In the genomic region with DNA sequence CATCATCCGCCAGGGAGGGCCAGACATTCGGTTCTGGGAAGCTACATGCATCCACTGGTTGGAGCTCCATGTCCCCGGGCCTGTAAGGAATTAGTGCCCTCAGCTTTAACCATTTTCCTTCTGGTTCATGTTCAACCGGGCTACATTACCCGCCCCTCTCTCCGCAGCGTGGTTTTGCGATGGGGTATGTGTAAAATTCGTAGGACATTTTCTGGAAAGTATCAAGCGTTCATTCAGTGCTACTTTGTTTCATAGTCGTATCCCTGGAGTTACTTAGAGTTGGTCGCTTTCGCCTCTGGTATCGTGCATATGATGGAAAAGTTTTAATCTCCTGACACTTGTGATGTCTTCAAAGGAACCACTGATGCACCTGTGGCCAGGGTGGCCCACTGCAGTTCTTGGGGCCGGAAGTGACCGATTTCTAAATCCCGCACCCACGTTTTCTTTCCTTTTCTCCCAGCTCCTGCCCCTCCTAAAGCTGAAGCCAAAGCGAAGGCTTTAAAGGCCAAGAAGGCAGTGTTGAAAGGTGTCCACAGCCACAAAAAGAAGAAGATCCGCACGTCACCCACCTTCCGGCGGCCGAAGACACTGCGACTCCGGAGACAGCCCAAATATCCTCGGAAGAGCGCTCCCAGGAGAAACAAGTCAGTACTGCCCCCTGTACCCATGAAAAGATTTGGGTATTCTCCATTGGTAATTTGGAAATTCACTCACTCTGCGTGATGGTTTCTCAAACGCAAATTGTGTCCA, we compare ENCODE assay signal across 8 cellular contexts. TPM values are rescaled to one million over a fixed set of nuclear protein-coding genes. Genes with fewer than 3 reads are reported as not detected.
DNase-seq lines count a peak whose midpoint lies in the region; ATAC-seq, FAIRE-seq and TF ChIP-seq lines count a peak whose summit lies in the region.

No MANE protein-coding gene starts in this region.

- H3K56ac ChIP-seq in H1 (replicated peaks; ENCODE audit: insufficient read length, low read depth, low read length): peak overlapping the region; percentile 79

- TF ChIP-seq CTCF in SU-DHL-6 (IDR thresholded peaks at IDR 0.05; ENCODE audit: insufficient read depth, low read length, poor library complexity, severe bottlenecking): no peak
- peak in 1 of 3 experiments; percentile 29; a peak in 1 of 4 replicates for TF ChIP-seq CTCF in H1 (IDR thresholded peaks at IDR 0.05; ENCODE audit: control extremely low read depth in 1 of 3, insufficient read depth in 1 of 3, low read depth in 1 of 3, low read length in 3 of 3)
- TF ChIP-seq CTCF in neutrophil (IDR thresholded peaks at IDR 0.05): no peak

- peaks cover 10% of the 10 kb centered on the region; the same call in 1 of the 2 replicates for H3K79me1 ChIP-seq in H1 (ENCODE audit: low read depth, low read length)

- no peak overlapping the region for H2AFZ ChIP-seq in SU-DHL-6 (ENCODE audit: low read depth, low read length, severe bottlenecking)
- H2AFZ ChIP-seq in H1 (ENCODE audit: low read length): no peak overlapping the region

- DNase-seq in NCI-H2029 (lab: John Stamatoyannopoulos, UW) (peak; percentile 9), NCI-H2029 treated with DMSO at 0.1 percent for 48 hours (lab: John Stamatoyannopoulos, UW) (no peak), H1 (ENCODE audit: low read depth in 1 of 2, low spot score in 2 of 2) (no peak), hepatic stellate cell (ENCODE audit: low spot score) (no peak), left lobe of liver (ENCODE audit: low spot score) (no peak)

- H2BK15ac ChIP-seq in H1 (ENCODE audit: low read length): no peak overlapping the region

- H3K4ac ChIP-seq in H1 (replicated peaks; ENCODE audit: insufficient read length, low read depth, low read length): peak overlapping the region; percentile 100

- TF ChIP-seq POLR2A in H1 (IDR thresholded peaks at IDR 0.05; ENCODE audit: control extremely low read depth in 1 of 2, low read depth in 2 of 2, low read length in 2 of 2): peak in 1 of 2 experiments; percentile 32; a peak in 1 of 3 replicates

- no peaks in the 10 kb centered on the region for H3K27me3 ChIP-seq in SU-DHL-6 (ENCODE audit: low read length)
- H3K27me3 ChIP-seq in H1 (replicated peaks in 1 of 4; ENCODE audit: control insufficient read depth in 3 of 4, extremely low read depth in 1 of 4, insufficient read depth in 3 of 4, low read length in 3 of 4): no peaks in the 10 kb centered on the region
- H3K27me3 ChIP-seq in neutrophil: peaks cover 39% of the 10 kb centered on the region

- H2BK12ac ChIP-seq in H1 (ENCODE audit: low read depth, low read length): peak overlapping the region; percentile 55; the same call in 1 of the 2 replicates

- H2AK5ac ChIP-seq in H1 (ENCODE audit: low read depth, low read length): peak overlapping the region; percentile 97

- peak overlapping the region; percentile 97 for H3K4me2 ChIP-seq in SU-DHL-6 (ENCODE audit: low read depth, low read length, poor library complexity, severe bottlenecking)
- peak overlapping the region; percentile 87 to 99 for H3K4me2 ChIP-seq in H1 (ENCODE audit: insufficient read depth in 1 of 2, low read depth in 2 of 2, low read length in 2 of 2)

- no peak for TF ChIP-seq EP300 in H1 (IDR thresholded peaks at IDR 0.05; ENCODE audit: borderline replicate concordance in 1 of 2, low read depth in 2 of 2, low read length in 2 of 2)

- H3K27ac ChIP-seq in SU-DHL-6 (ENCODE audit: low read depth, low read length) (peak overlapping the region; percentile 100), H1 (ENCODE audit: low read depth, low read length) (peak overlapping the region; percentile 96), neutrophil (peak overlapping the region; percentile 80)

- H4K20me1 ChIP-seq in SU-DHL-6 (ENCODE audit: low read depth, low read length): 0 out of 2 replicates have a peak, but pooled peaks cover 4% of the 10 kb centered on the region
- H4K20me1 ChIP-seq in H1 (replicated peaks in 1 of 2; ENCODE audit: control insufficient read depth in 1 of 2, insufficient read depth in 2 of 2, low read length in 2 of 2): peaks cover 6 to 24% of the 10 kb centered on the region in 2 experiments

- H4K5ac ChIP-seq in H1 (ENCODE audit: insufficient read length, low read depth, low read length): peak overlapping the region; percentile 82

- peak overlapping the region; percentile 99 for H2BK5ac ChIP-seq in H1 (ENCODE audit: low read depth, low read length)

- no peak overlapping the region for H2BK20ac ChIP-seq in H1 (ENCODE audit: low read length)

- peaks cover 23% of the 10 kb centered on the region for H3K23me2 ChIP-seq in H1 (ENCODE audit: low read depth, low read length)

- no peaks in the 10 kb centered on the region for H3K9me2 ChIP-seq in SU-DHL-6 (replicated peaks; ENCODE audit: insufficient read depth, low read length)

- peaks cover 39% of the 10 kb centered on the region for H3K79me2 ChIP-seq in SU-DHL-6 (ENCODE audit: insufficient read depth, low read length)
- peaks cover 7 to 55% of the 10 kb centered on the region in 2 experiments for H3K79me2 ChIP-seq in H1 (ENCODE audit: control insufficient read depth in 1 of 2, insufficient read depth in 2 of 2, low read length in 2 of 2)

- peak overlapping the region; percentile 88 for H4K91ac ChIP-seq in H1 (replicated peaks; ENCODE audit: insufficient read length, low read length)

- CTCF ChIA-PET in H1 (lab: Charles Lee; ENCODE audit: partially characterized antibody): interaction anchor here (0.8 to 16.9 kb wide), 8 partner anchors 7 to 233 kb away, joined by 3 to 316 read pairs (median 4); a partner anchor contains a TSS

- POLR2A ChIA-PET in H1 (lab: Charles Lee; ENCODE audit: partially characterized antibody): interaction anchor here (0.6 to 17.6 kb wide), 40 partner anchors 8 to 398 kb away, joined by 3 to 813 read pairs (median 6); a partner anchor contains a TSS

- H3K4me3 ChIP-seq in SU-DHL-6 (ENCODE audit: insufficient read depth, low read length, poor library complexity, severe bottlenecking): peak overlapping the region; percentile 77
- H3K4me3 ChIP-seq in H1 (ENCODE audit: extremely low read depth in 1 of 4, insufficient read depth in 2 of 4, low read depth in 3 of 4, low read length in 4 of 4): peak overlapping the region; percentile 95 to 100 (median 98)
- peak overlapping the region; percentile 88 to 98 for H3K4me3 ChIP-seq in neutrophil (ENCODE audit: low read depth in 1 of 2, low read length in 1 of 2)

- peaks cover 3 to 15% (median 6%) of the 10 kb centered on the region in 4 experiments for H3K4me1 ChIP-seq in H1 (replicated peaks in 1 of 4; ENCODE audit: control insufficient read depth in 3 of 4, insufficient read depth in 4 of 4, low read length in 3 of 4)
- peaks cover 42 to 44% of the 10 kb centered on the region in 2 experiments for H3K4me1 ChIP-seq in neutrophil (ENCODE audit: control insufficient read depth in 1 of 2, insufficient read depth in 1 of 2, low read depth in 1 of 2, low read length in 1 of 2)

- peaks cover 53% of the 10 kb centered on the region for H3F3A ChIP-seq in SU-DHL-6 (ENCODE audit: insufficient read depth)

- ATAC-seq in left lobe of liver (no peak), GM18520 (IDR thresholded peaks at IDR 0.05; ENCODE audit: unreplicated experiment) (no peak)

- H2BK120ac ChIP-seq in H1 (replicated peaks; ENCODE audit: low read depth, low read length): peak overlapping the region; percentile 14

- peaks cover 23% of the 10 kb centered on the region for H3K36me3 ChIP-seq in SU-DHL-6 (ENCODE audit: low read length)
- H3K36me3 ChIP-seq in H1 (ENCODE audit: control insufficient read depth in 2 of 4, insufficient read depth in 4 of 4, low read length in 3 of 4): peaks cover 21 to 52% (median 37%) of the 10 kb centered on the region in 4 experiments
- peaks cover 22% of the 10 kb centered on the region for H3K36me3 ChIP-seq in neutrophil

- no peak overlapping the region for H3K14ac ChIP-seq in H1 (ENCODE audit: insufficient read length)

- no peak for FAIRE-seq in H1 (lab: Jason Lieb, UNC)

- no peak for TF ChIP-seq RAD21 in H1 (IDR thresholded peaks at IDR 0.05 in 1 of 2, conservative IDR thresholded peaks at IDR 0.05 in 1 of 2; ENCODE audit: low read depth in 2 of 2, low read length in 2 of 2)

- no peak overlapping the region for H3K23ac ChIP-seq in H1 (ENCODE audit: insufficient read length)

- H3K9me3 ChIP-seq in SU-DHL-6 (ENCODE audit: insufficient read depth, low read length): no peaks in the 10 kb centered on the region
- no peaks in the 10 kb centered on the region for H3K9me3 ChIP-seq in H1 (ENCODE audit: insufficient read depth in 2 of 2, low read depth in 1 of 2, low read length in 1 of 2)
- H3K9me3 ChIP-seq in neutrophil: no peaks in the 10 kb centered on the region

- H3K9ac ChIP-seq in SU-DHL-6 (ENCODE audit: low read length): peak overlapping the region; percentile 96
- peak overlapping the region; percentile 95 to 98 (median 97) for H3K9ac ChIP-seq in H1 (replicated peaks in 1 of 4; ENCODE audit: extremely low read depth in 1 of 4, low read depth in 3 of 4, low read length in 3 of 4)

- peak overlapping the region; percentile 98; the same call in 1 of the 2 replicates for H4K8ac ChIP-seq in H1 (ENCODE audit: extremely low read depth, insufficient read depth, low read length)

- peak overlapping the region; percentile 97 for H3K18ac ChIP-seq in H1 (ENCODE audit: extremely low read depth, low read length)

- WGBS in H1 (ENCODE audit: extremely low coverage in 1 of 2, insufficient coverage in 1 of 2, insufficient read length in 1 of 2, insufficient replicate concordance in 2 of 2, low coverage in 1 of 2, low lambda C conversion rate in 2 of 2, missing lambda C conversion rate in 1 of 2), 2 experiments: 3% methylated on average over 24 of the region's 30 CpGs; no CpG with 5 or more reads in 1 of the 2 experiments

RNA-seq across cellular contexts. Expression of a gene that starts 0.6 kb away (rescaled TPM):
- total RNA-seq in H1 (2021; fragmentation: NEBNext Ultra II Directional; extraction: Animal tissue kit (Norgen Biotek cat#: 25700)): 2,145 and 2,163 TPM in 2 replicates
- 884 and 1,227 TPM in 2 replicates for polyA plus RNA-seq in H1 (2011; rRNA removed)
- polyA plus RNA-seq in H1 (2011; cell fraction: cytosol; rRNA removed): 1,258 TPM
- polyA plus RNA-seq in H1 (2011; cell fraction: nucleus; rRNA removed): 306 TPM
- 2,135 to 2,354 TPM (median 2,206 TPM) in 4 replicates for polyA plus RNA-seq in H1 (2012, experiment 1 of 2)
- 1,447 TPM for polyA plus RNA-seq in H1 (2012, experiment 2 of 2)
- polyA plus RNA-seq in H1 (2013, experiment 1 of 2): 3,898 TPM
- polyA plus RNA-seq in H1 (2013, experiment 2 of 2): 3,934 TPM
- polyA minus RNA-seq in H1 (2011; rRNA and poly(A)+ RNA removed): 698 and 961 TPM in 2 replicates
- 469 TPM for polyA minus RNA-seq in H1 (2011; cell fraction: cytosol; rRNA and poly(A)+ RNA removed)
- 493 TPM for polyA minus RNA-seq in H1 (2011; cell fraction: nucleus; rRNA and poly(A)+ RNA removed)
- 346 TPM for total RNA-seq in left lobe of liver

RNA-seq across cellular contexts. Expression of a gene that starts 2.8 kb away (rescaled TPM):
- 236 and 237 TPM in 2 replicates for total RNA-seq in H1 (2021; fragmentation: NEBNext Ultra II Directional; extraction: Animal tissue kit (Norgen Biotek cat#: 25700))
- 305 and 317 TPM in 2 replicates for polyA plus RNA-seq in H1 (2011; rRNA removed)
- polyA plus RNA-seq in H1 (2011; cell fraction: cytosol; rRNA removed): 271 TPM
- polyA plus RNA-seq in H1 (2011; cell fraction: nucleus; rRNA removed): 400 TPM
- 251 to 292 TPM (median 264 TPM) in 4 replicates for polyA plus RNA-seq in H1 (2012, experiment 1 of 2)
- polyA plus RNA-seq in H1 (2012, experiment 2 of 2): 494 TPM
- 193 TPM for polyA plus RNA-seq in H1 (2013, experiment 1 of 2)
- polyA plus RNA-seq in H1 (2013, experiment 2 of 2): 187 TPM
- polyA minus RNA-seq in H1 (2011; rRNA and poly(A)+ RNA removed): 277 and 302 TPM in 2 replicates
- 114 TPM for polyA minus RNA-seq in H1 (2011; cell fraction: cytosol; rRNA and poly(A)+ RNA removed)
- 81.9 TPM for polyA minus RNA-seq in H1 (2011; cell fraction: nucleus; rRNA and poly(A)+ RNA removed)
- 4.9 TPM for total RNA-seq in left lobe of liver

RNA-seq across cellular contexts. Expression of a gene that starts 5.6 kb away (rescaled TPM):
- 40.7 and 45.3 TPM in 2 replicates for total RNA-seq in H1 (2021; fragmentation: NEBNext Ultra II Directional; extraction: Animal tissue kit (Norgen Biotek cat#: 25700))
- polyA plus RNA-seq in H1 (2011; rRNA removed): 101 and 128 TPM in 2 replicates
- polyA plus RNA-seq in H1 (2011; cell fraction: cytosol; rRNA removed): 68.5 TPM
- 49.5 TPM for polyA plus RNA-seq in H1 (2011; cell fraction: nucleus; rRNA removed)
- polyA plus RNA-seq in H1 (2012, experiment 1 of 2): 52.1 to 60.3 TPM (median 56.3 TPM) in 4 replicates
- polyA plus RNA-seq in H1 (2012, experiment 2 of 2): 75.5 TPM
- polyA plus RNA-seq in H1 (2013, experiment 1 of 2): 78.2 TPM
- 86.3 TPM for polyA plus RNA-seq in H1 (2013, experiment 2 of 2)
- 56.0 and 64.2 TPM in 2 replicates for polyA minus RNA-seq in H1 (2011; rRNA and poly(A)+ RNA removed)
- polyA minus RNA-seq in H1 (2011; cell fraction: cytosol; rRNA and poly(A)+ RNA removed): 19.7 TPM
- 40.5 TPM for polyA minus RNA-seq in H1 (2011; cell fraction: nucleus; rRNA and poly(A)+ RNA removed)
- 4.8 TPM for total RNA-seq in left lobe of liver

RNA-seq across cellular contexts. Expression of a gene that starts 8.2 kb away (rescaled TPM):
- total RNA-seq in H1 (2021; fragmentation: NEBNext Ultra II Directional; extraction: Animal tissue kit (Norgen Biotek cat#: 25700)): 14.9 and 16.8 TPM in 2 replicates
- 23.3 and 23.4 TPM in 2 replicates for polyA plus RNA-seq in H1 (2011; rRNA removed)
- polyA plus RNA-seq in H1 (2011; cell fraction: cytosol; rRNA removed): 30.0 TPM
- 57.5 TPM for polyA plus RNA-seq in H1 (2011; cell fraction: nucleus; rRNA removed)
- 19.9 to 22.9 TPM (median 20.6 TPM) in 4 replicates for polyA plus RNA-seq in H1 (2012, experiment 1 of 2)
- polyA plus RNA-seq in H1 (2012, experiment 2 of 2): 12.2 TPM
- 12.7 TPM for polyA plus RNA-seq in H1 (2013, experiment 1 of 2)
- 10.6 TPM for polyA plus RNA-seq in H1 (2013, experiment 2 of 2)
- polyA minus RNA-seq in H1 (2011; rRNA and poly(A)+ RNA removed): 57.7 and 64.5 TPM in 2 replicates
- polyA minus RNA-seq in H1 (2011; cell fraction: cytosol; rRNA and poly(A)+ RNA removed): 11.2 TPM
- polyA minus RNA-seq in H1 (2011; cell fraction: nucleus; rRNA and poly(A)+ RNA removed): 46.1 TPM
- total RNA-seq in left lobe of liver: 3.2 TPM

RNA-seq across cellular contexts. Expression of a gene that starts 8.7 kb away (rescaled TPM):
- total RNA-seq in H1 (2021; fragmentation: NEBNext Ultra II Directional; extraction: Animal tissue kit (Norgen Biotek cat#: 25700)): 17.8 and 21.2 TPM in 2 replicates
- polyA plus RNA-seq in H1 (2011; rRNA removed): 26.3 and 42.3 TPM in 2 replicates
- polyA plus RNA-seq in H1 (2011; cell fraction: cytosol; rRNA removed): 47.1 TPM
- polyA plus RNA-seq in H1 (2011; cell fraction: nucleus; rRNA removed): 78.8 TPM
- polyA plus RNA-seq in H1 (2012, experiment 1 of 2): 21.7 to 36.5 TPM (median 29.5 TPM) in 4 replicates
- polyA plus RNA-seq in H1 (2012, experiment 2 of 2): 9.9 TPM
- polyA plus RNA-seq in H1 (2013, experiment 1 of 2): 33.5 TPM
- polyA plus RNA-seq in H1 (2013, experiment 2 of 2): 30.2 TPM
- 8.5 and 15.4 TPM in 2 replicates for polyA minus RNA-seq in H1 (2011; rRNA and poly(A)+ RNA removed)
- 7.4 TPM for polyA minus RNA-seq in H1 (2011; cell fraction: cytosol; rRNA and poly(A)+ RNA removed)
- polyA minus RNA-seq in H1 (2011; cell fraction: nucleus; rRNA and poly(A)+ RNA removed): 19.6 TPM
- 0.73 TPM for total RNA-seq in left lobe of liver

Comparison
In these comparisons a context has a peak if more than half of its experiments do, and no peak if none do; other contexts are left out.
1. RNA of a gene that starts 2.8 kb away (total RNA-seq): 236 to 237 TPM in H1; 4.9 TPM in left lobe of liver (single experiment); every median in the first group is over 10 times any median in the second.
2. Peak in every context shown above with its lines, with median percentiles within 50 percentile points of each other: H3K27ac ChIP-seq and H3K4me3 ChIP-seq.